In the genomic region with DNA sequence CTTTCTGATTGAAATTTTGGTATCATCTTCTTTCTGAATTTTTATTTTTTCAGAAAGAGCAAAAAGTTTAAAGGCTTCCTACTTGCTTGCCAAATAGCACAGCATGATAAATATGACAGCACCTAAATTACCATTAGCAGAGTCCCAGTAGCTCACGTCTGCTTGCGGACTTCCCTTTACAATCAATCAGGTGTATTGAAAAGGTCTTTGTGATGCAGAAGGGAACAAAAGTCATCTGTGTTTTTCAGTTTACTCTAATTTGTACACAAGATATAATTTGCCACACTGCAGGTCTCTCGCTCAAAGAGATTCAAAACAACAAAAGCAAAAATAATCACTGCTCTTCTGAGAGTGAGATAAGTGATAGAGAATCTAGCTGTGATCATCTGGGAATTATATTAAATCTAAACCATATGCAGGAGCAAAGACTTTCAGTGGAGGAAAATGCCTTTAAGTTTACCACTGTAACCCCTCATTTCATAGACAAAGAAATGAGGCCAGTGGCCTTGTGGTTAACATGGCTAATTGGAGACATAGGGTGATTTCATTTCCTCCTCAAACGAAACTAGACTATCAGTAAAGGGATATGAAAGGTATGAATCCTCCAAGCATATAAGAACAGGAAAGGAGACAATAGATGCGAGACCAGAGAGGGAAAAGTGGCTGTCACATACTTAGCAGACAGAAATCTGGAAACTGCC, we compare ENCODE assay signal across 13 cellular contexts.
DNase-seq lines count a peak whose midpoint lies in the region; ATAC-seq, FAIRE-seq and TF ChIP-seq lines count a peak whose summit lies in the region.
"Had no signal": no experiment of that assay in that cellular context is flagged by ENCODE, and none has a peak within 500 bp of the region (broad histone marks: within the 10 kb centered on the region; RNA-seq: fewer than 3 reads in every experiment).

No MANE protein-coding gene starts in this region.

- ATAC-seq in GM19397 (IDR thresholded peaks at IDR 0.05; ENCODE audit: unreplicated experiment), result peak; percentile 95
- peak; percentile 98 for ATAC-seq in HG02852 (IDR thresholded peaks at IDR 0.05; ENCODE audit: unreplicated experiment)
- peak; percentile 97 for ATAC-seq in HG03558 (IDR thresholded peaks at IDR 0.05; ENCODE audit: extremely low read depth, unreplicated experiment)

- no peaks in the 10 kb centered on the region for H3K36me3 Mint-ChIP-seq in activated T-helper 1 cell treated with anti-CD3 and anti-CD28 coated beads, Interleukin-12 subunit alpha, Interleukin-12 subunit beta, Interleukin-2, Interleukin-4 antibody, amounts not matched to agents 30 ng/mL and 10 ng/mL and 1 ng/mL, durations not matched to agents 14 hours and 24 hours and 36 hours (ENCODE audit: low read depth)

- no peak overlapping the region for H3K4me3 Mint-ChIP-seq in activated T-helper 1 cell treated with anti-CD3 and anti-CD28 coated beads, Interleukin-12 subunit alpha, Interleukin-12 subunit beta, Interleukin-2, Interleukin-4 antibody, amounts not matched to agents 30 ng/mL and 10 ng/mL and 1 ng/mL, durations not matched to agents 14 hours and 24 hours and 36 hours
- H3K4me3 Mint-ChIP-seq: IgD-negative memory B cell had no signal

- DNase-seq in GM12892 (ENCODE audit: insufficient read length) (no peak), NCI-H2029 (lab: John Stamatoyannopoulos, UW) (no peak), AG08395 (ENCODE audit: low spot score) (no peak)
- no peak for DNase-seq in stimulated activated naive CD4-positive, alpha-beta T cell treated with Interleukin-2 at 50 U/mL for 16 hours (lab: John Stamatoyannopoulos, UW)
- no peak for DNase-seq in activated T-helper 1 cell treated with anti-CD3 and anti-CD28 coated beads, Interleukin-12 subunit alpha, Interleukin-12 subunit beta, Interleukin-2, Interleukin-4 antibody, amounts not matched to agents 30 ng/mL and 10 ng/mL and 1 ng/mL, durations not matched to agents 14 hours and 24 hours and 36 hours (ENCODE audit: low spot score)
- DNase-seq: NCI-H510A treated with DMSO at 0.1 percent for 48 hours; stimulated activated CD4-positive, alpha-beta T cell treated with anti-CD3 and anti-CD28 coated beads, Interleukin-4, amount 100 ng/mL, for 1 hour had no signal

- no peaks in the 10 kb centered on the region for H3K4me1 Mint-ChIP-seq in activated T-helper 1 cell treated with anti-CD3 and anti-CD28 coated beads, Interleukin-12 subunit alpha, Interleukin-12 subunit beta, Interleukin-2, Interleukin-4 antibody, amounts not matched to agents 30 ng/mL and 10 ng/mL and 1 ng/mL, durations not matched to agents 14 hours and 24 hours and 36 hours (ENCODE audit: low read depth)

- TF ChIP-seq POLR2A in GM12892 (IDR thresholded peaks at IDR 0.05; ENCODE audit: low read depth, low read length), result no peak

- peaks cover 7% of the 10 kb centered on the region for H3K27me3 Mint-ChIP-seq in activated T-helper 1 cell treated with anti-CD3 and anti-CD28 coated beads, Interleukin-12 subunit alpha, Interleukin-12 subunit beta, Interleukin-2, Interleukin-4 antibody, amounts not matched to agents 30 ng/mL and 10 ng/mL and 1 ng/mL, durations not matched to agents 14 hours and 24 hours and 36 hours (ENCODE audit: insufficient read depth)

- H3K27ac Mint-ChIP-seq in activated T-helper 1 cell treated with anti-CD3 and anti-CD28 coated beads, Interleukin-12 subunit alpha, Interleukin-12 subunit beta, Interleukin-2, Interleukin-4 antibody, amounts not matched to agents 30 ng/mL and 10 ng/mL and 1 ng/mL, durations not matched to agents 14 hours and 24 hours and 36 hours, result no peak overlapping the region
- H3K27ac Mint-ChIP-seq: IgD-negative memory B cell had no signal

- intact Hi-C loops in activated T-helper 1 cell treated with anti-CD3 and anti-CD28 coated beads, Interleukin-12 subunit alpha, Interleukin-12 subunit beta, Interleukin-2, Interleukin-4 antibody, amounts not matched to agents 30 ng/mL and 10 ng/mL and 1 ng/mL, durations not matched to agents 14 hours and 24 hours and 36 hours (cut with micrococcal nuclease), result no loop called here

- no peaks in the 10 kb centered on the region for H3K9me3 Mint-ChIP-seq in activated T-helper 1 cell treated with anti-CD3 and anti-CD28 coated beads, Interleukin-12 subunit alpha, Interleukin-12 subunit beta, Interleukin-2, Interleukin-4 antibody, amounts not matched to agents 30 ng/mL and 10 ng/mL and 1 ng/mL, durations not matched to agents 14 hours and 24 hours and 36 hours

- FAIRE-seq in GM12892 (lab: Jason Lieb, UNC), result peak; percentile 87
- FAIRE-seq: bronchial epithelial cell, keratinocyte had no signal
